21 cellular contexts compared by ENCODE assay signal in genomic region chr10:48231178-48231577, GRCh38. TPM values are rescaled to one million over a fixed set of nuclear protein-coding genes. Genes with fewer than 3 reads are reported as not detected.
DNase-seq lines count a peak whose midpoint lies in the region; ATAC-seq, FAIRE-seq and TF ChIP-seq lines count a peak whose summit lies in the region.
"Had no signal": no experiment of that assay in that cellular context is flagged by ENCODE, and none has a peak within 500 bp of the region (broad histone marks: within the 10 kb centered on the region; RNA-seq: fewer than 3 reads in every experiment).

No MANE protein-coding gene starts in this region.

- H3K36me3 ChIP-seq in bronchial epithelial cell (ENCODE audit: control insufficient read depth, insufficient read depth, low read length), result no peaks in the 10 kb centered on the region
- H3K36me3 ChIP-seq: colonic mucosa, ovary, SJSA1, tibial artery had no signal

- DNase-seq in GM12865 (ENCODE audit: low read depth), result peak; percentile 69
- peak; percentile 3 for DNase-seq in bronchial epithelial cell (ENCODE audit: low read depth)
- DNase-seq in NCI-H1417 (lab: John Stamatoyannopoulos, UW), result no peak
- no peak for DNase-seq in activated CD4-positive, alpha-beta T cell treated with anti-CD3 and anti-CD28 coated beads, Interleukin-2, amount 50 U/mL, for 48 hours
- no peak for DNase-seq in occipital lobe (lab: John Stamatoyannopoulos, UW)
- no peak for DNase-seq in GM12892 (ENCODE audit: insufficient read length)
- DNase-seq: activated CD4-positive, CD25-positive, alpha-beta regulatory T cell treated with anti-CD3 and anti-CD28 coated beads, Interleukin-2, amount 50 U/mL, for 72 hours; activated naive CD4-positive, alpha-beta T cell; colonic mucosa; foreskin fibroblast; left ventricle myocardium superior; NCI-H2029; NCI-H524 treated with DMSO at 0.1 percent for 48 hours; ovary; small intestine; tibial artery had no signal

- no peak overlapping the region for H3K4me3 ChIP-seq in GM12865 (ENCODE audit: low read depth, low read length)
- no peak overlapping the region for H3K4me3 ChIP-seq in bronchial epithelial cell (ENCODE audit: low read depth, low read length)
- H3K4me3 ChIP-seq: colonic mucosa, ovary, SJSA1, tibial artery had no signal

- FAIRE-seq in bronchial epithelial cell (lab: Jason Lieb, UNC) (no peak), GM12892 (lab: Jason Lieb, UNC) (no peak)
- FAIRE-seq: astrocyte, small intestine had no signal

- peak; percentile 48 for ATAC-seq in GM19452 (IDR thresholded peaks at IDR 0.05; ENCODE audit: unreplicated experiment)
- peak; percentile 26 for ATAC-seq in HG03103 (IDR thresholded peaks at IDR 0.05; ENCODE audit: low read depth, unreplicated experiment)
- ATAC-seq: left ventricle myocardium superior had no signal

- TF ChIP-seq CTCF in GM12865 (IDR thresholded peaks at IDR 0.05; ENCODE audit: insufficient read depth, low read depth, low read length, missing control alignments), result no peak
- no peak for TF ChIP-seq CTCF in bronchial epithelial cell (IDR thresholded peaks at IDR 0.05; ENCODE audit: insufficient read depth, low read length, severe bottlenecking)

- TF ChIP-seq POLR2A in GM12892 (IDR thresholded peaks at IDR 0.05; ENCODE audit: low read depth, low read length), result no peak

- no peaks in the 10 kb centered on the region for H3K27me3 ChIP-seq in bronchial epithelial cell (ENCODE audit: control insufficient read depth, insufficient read depth, low read length)
- H3K27me3 ChIP-seq: colonic mucosa, ovary, SJSA1 had no signal

RNA-seq across cellular contexts. Expression of gene FRMPD2, which starts 43.3 kb away (rescaled TPM):
- total RNA-seq in bronchial epithelial cell (under 0.01 and 0.13 TPM in 2 replicates), occipital lobe (3.3 TPM)
- 4.4 TPM for polyA plus RNA-seq in GM12892 (2012; ENCODE audit: missing spikeins)
- total RNA-seq: left ventricle myocardium superior, OCI-LY7 had no signal
- polyA plus RNA-seq: small intestine had no signal

Comparison
In these comparisons a context has a peak if more than half of its experiments do, and no peak if none do; other contexts are left out.
1. DNase-seq: peak in GM12865 (single experiment) and bronchial epithelial cell (single experiment); none in NCI-H1417 (0 of 3), activated CD4-positive, alpha-beta T cell treated with anti-CD3 and anti-CD28 coated beads, Interleukin-2, amount 50 U/mL, for 48 hours (0 of 2), occipital lobe (single experiment) and GM12892 (single experiment).